In genomic region chr12:2559931-2560715, GRCh38 we compare ENCODE assay signal across 20 cellular contexts.
"Had no signal": no experiment of that assay in that cellular context is flagged by ENCODE, and none has a peak within 500 bp of the region (broad histone marks: within the 10 kb centered on the region; RNA-seq: fewer than 3 reads in every experiment).

No MANE protein-coding gene starts in this region.

- H3K4me1 ChIP-seq: ascending aorta, body of pancreas had no signal

- DNase-seq: activated CD4-positive, alpha-beta T cell treated with anti-CD3 and anti-CD28 coated beads for 48 hours; activated CD4-positive, alpha-beta T cell treated with anti-CD3 and anti-CD28 coated beads, Interleukin-2, amount 50 U/mL, for 4 hours; activated CD4-positive, CD25-positive, alpha-beta regulatory T cell treated with anti-CD3 and anti-CD28 coated beads, Interleukin-2, amount 50 U/mL, for 72 hours; activated CD8-positive, alpha-beta memory T cell treated with anti-CD3 and anti-CD28 coated beads, Interleukin-2, amount 50 U/mL, for 48 hours; activated CD8-positive, alpha-beta T cell treated with anti-CD3 and anti-CD28 coated beads, Interleukin-2, amount 10 ng/mL, durations not matched to agents 7 days and 5 days; activated naive CD4-positive, alpha-beta T cell; activated T-cell treated with anti-CD3 and anti-CD28 coated beads, Interleukin-2, amount 50 U/mL, for 1 hour; amniotic stem cell; body of pancreas; MM.1S; NCI-H1048; NCI-H1417; NCI-H2029 treated with DMSO at 0.1 percent for 48 hours; NCI-H446; NCI-H524; PC-9; SIG-M5; T-helper 17 cell; T-helper 9 cell had no signal

- H3K9me3 ChIP-seq: ascending aorta, body of pancreas had no signal

- H3K4me2 ChIP-seq: PC-9 had no signal

- H3K4me3 ChIP-seq: ascending aorta, body of pancreas, PC-9 had no signal

- H3K27ac ChIP-seq: ascending aorta, body of pancreas, PC-9 had no signal

- H3K27me3 ChIP-seq: ascending aorta, body of pancreas had no signal
